In the genomic region with DNA sequence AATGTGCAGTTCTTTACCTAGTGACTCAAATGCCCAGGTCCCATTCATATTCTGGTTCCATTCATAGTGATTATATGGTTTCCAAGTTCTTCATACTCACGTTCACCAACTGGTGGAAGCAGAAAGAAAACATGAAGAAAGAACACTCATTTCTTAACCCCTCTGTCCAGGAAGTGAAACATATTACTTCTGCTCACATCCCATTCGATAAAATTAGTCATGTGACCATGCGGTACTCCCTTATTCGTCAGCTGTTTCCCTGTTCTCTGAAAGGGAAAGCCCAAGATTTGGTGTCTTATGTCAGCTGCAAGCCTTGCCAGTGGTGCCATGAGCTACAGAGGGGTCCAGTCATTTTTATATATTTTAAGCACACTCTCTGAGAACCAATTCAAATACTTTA, we compare ENCODE assay signal across 21 cellular contexts.
DNase-seq lines count a peak whose midpoint lies in the region; ATAC-seq, FAIRE-seq and TF ChIP-seq lines count a peak whose summit lies in the region.
"Had no signal": no experiment of that assay in that cellular context is flagged by ENCODE, and none has a peak within 500 bp of the region (broad histone marks: within the 10 kb centered on the region; RNA-seq: fewer than 3 reads in every experiment).

No MANE protein-coding gene starts in this region.

- no peak overlapping the region for H3K4me3 Mint-ChIP-seq in T-helper 2 cell treated with Interferon-gamma antibody and Interleukin-4, amounts not matched to agents 5 μg/mL and 100 μg/mL, for 36 hours
- H3K4me3 Mint-ChIP-seq in natural killer cell treated with Interleukin-12 subunit alpha and Interleukin-12 subunit beta and Interleukin-15 and Interleukin-18, amount 100 ng/mL, for 72 hours = no peak overlapping the region
- H3K4me3 Mint-ChIP-seq: activated CD4-positive, alpha-beta T cell treated with anti-CD3 and anti-CD28 coated beads, Interleukin-2, amount 10 ng/mL, durations not matched to agents 24 days and 14 days; natural killer cell had no signal

- TF ChIP-seq CTCF in left ventricle myocardium inferior (IDR thresholded peaks at IDR 0.05; ENCODE audit: borderline replicate concordance) (no peak), kidney (IDR thresholded peaks at IDR 0.05; ENCODE audit: borderline replicate concordance, extremely low read depth, insufficient read depth) (no peak)

- H3K27ac ChIP-seq in left ventricle myocardium inferior (replicated peaks) = no peak overlapping the region
- H3K27ac ChIP-seq in kidney (ENCODE audit: low read depth in 2 of 2, low read length in 2 of 2) = no peak overlapping the region
- H3K27ac ChIP-seq: breast epithelium, epithelial cell of prostate, thoracic aorta had no signal

- H3K4me3 ChIP-seq in left ventricle myocardium inferior = no peak overlapping the region
- H3K4me3 ChIP-seq in kidney (ENCODE audit: low read length in 2 of 2) = no peak overlapping the region
- H3K4me3 ChIP-seq: breast epithelium, thoracic aorta had no signal

- no peak for TF ChIP-seq POLR2A in GM18505 (IDR thresholded peaks at IDR 0.05; ENCODE audit: borderline replicate concordance, extremely low read depth, insufficient read depth, insufficient read length)

- peaks cover 2% of the 10 kb centered on the region for H3K27me3 Mint-ChIP-seq in T-helper 2 cell treated with Interferon-gamma antibody and Interleukin-4, amounts not matched to agents 5 μg/mL and 100 μg/mL, for 36 hours (ENCODE audit: low read depth)
- H3K27me3 Mint-ChIP-seq in natural killer cell treated with Interleukin-12 subunit alpha and Interleukin-12 subunit beta and Interleukin-15 and Interleukin-18, amount 100 ng/mL, for 72 hours = no peaks in the 10 kb centered on the region
- H3K27me3 Mint-ChIP-seq: activated CD4-positive, alpha-beta T cell treated with anti-CD3 and anti-CD28 coated beads, Interleukin-2, amount 10 ng/mL, durations not matched to agents 24 days and 14 days had no signal

- ATAC-seq in GM18505 (IDR thresholded peaks at IDR 0.05; ENCODE audit: unreplicated experiment) (peak; percentile 66), GM18909 (IDR thresholded peaks at IDR 0.05; ENCODE audit: poor library complexity, unreplicated experiment) (peak; percentile 56), HG03159 (IDR thresholded peaks at IDR 0.05; ENCODE audit: unreplicated experiment) (peak; percentile 69)
- no peak for ATAC-seq in natural killer cell treated with Interleukin-12 subunit alpha and Interleukin-12 subunit beta and Interleukin-15 and Interleukin-18, amount 100 ng/mL, for 72 hours
- ATAC-seq: natural killer cell, Panc1 had no signal

- H3K4me1 ChIP-seq in left ventricle myocardium inferior = no peaks in the 10 kb centered on the region
- no peaks in the 10 kb centered on the region for H3K4me1 ChIP-seq in kidney (ENCODE audit: control insufficient read depth in 1 of 2, insufficient read depth in 1 of 2, low read depth in 1 of 2, low read length in 2 of 2)
- H3K4me1 ChIP-seq: breast epithelium had no signal

- no peaks in the 10 kb centered on the region for H3K27me3 ChIP-seq in left ventricle myocardium inferior (ENCODE audit: low read depth)
- H3K27me3 ChIP-seq: breast epithelium had no signal

- intact Hi-C loops in left ventricle myocardium inferior (cut with micrococcal nuclease) = no loop called here
- intact Hi-C loops in cardiac septum (cut with DNase I) = no loop called here
- intact Hi-C loops in kidney (cut with DNase I) = no loop called here

- H3K4me1 Mint-ChIP-seq in T-helper 2 cell treated with Interferon-gamma antibody and Interleukin-4, amounts not matched to agents 5 μg/mL and 100 μg/mL, for 36 hours (ENCODE audit: low read depth) = peaks cover 2% of the 10 kb centered on the region
- peaks cover 3 to 7% of the 10 kb centered on the region in 2 donors for H3K4me1 Mint-ChIP-seq in natural killer cell treated with Interleukin-12 subunit alpha and Interleukin-12 subunit beta and Interleukin-15 and Interleukin-18, amount 100 ng/mL, for 72 hours (ENCODE audit: low read depth in 2 of 2)
- H3K4me1 Mint-ChIP-seq: activated CD4-positive, alpha-beta T cell treated with anti-CD3 and anti-CD28 coated beads, Interleukin-2, amount 10 ng/mL, durations not matched to agents 24 days and 14 days; natural killer cell had no signal

- no peak overlapping the region for H3K27ac Mint-ChIP-seq in T-helper 2 cell treated with Interferon-gamma antibody and Interleukin-4, amounts not matched to agents 5 μg/mL and 100 μg/mL, for 36 hours
- H3K27ac Mint-ChIP-seq in natural killer cell treated with Interleukin-12 subunit alpha and Interleukin-12 subunit beta and Interleukin-15 and Interleukin-18, amount 100 ng/mL, for 72 hours = no peak overlapping the region
- H3K27ac Mint-ChIP-seq: activated CD4-positive, alpha-beta T cell treated with anti-CD3 and anti-CD28 coated beads, Interleukin-2, amount 10 ng/mL, durations not matched to agents 24 days and 14 days; natural killer cell had no signal

- H3K9me3 ChIP-seq in left ventricle myocardium inferior (replicated peaks) (peaks cover 6% of the 10 kb centered on the region), kidney (ENCODE audit: control insufficient read depth in 1 of 2, low read length in 2 of 2) (peaks cover 0 to under 1% of the 10 kb centered on the region in 2 donors)
- H3K9me3 ChIP-seq: breast epithelium, thoracic aorta had no signal

- no peak for FAIRE-seq in kidney (lab: Jason Lieb, UNC)

- peak; percentile 7 for DNase-seq in T-helper 2 cell treated with Interferon-gamma antibody and Interleukin-4, amounts not matched to agents 5 μg/mL and 100 μg/mL, for 36 hours (ENCODE audit: low spot score)
- DNase-seq in left ventricle myocardium inferior (no peak), cardiac septum (ENCODE audit: low spot score) (no peak), kidney (no peak)
- no peak for DNase-seq in natural killer cell treated with Interleukin-12 subunit alpha and Interleukin-12 subunit beta and Interleukin-15 and Interleukin-18, amount 100 ng/mL, for 72 hours (ENCODE audit: low spot score)
- DNase-seq: activated CD4-positive, alpha-beta T cell treated with anti-CD3 and anti-CD28 coated beads, Interleukin-2, amount 10 ng/mL, durations not matched to agents 24 days and 14 days; dermis blood vessel endothelial cell; foreskin melanocyte; KBM-7; mesendoderm; natural killer cell; NCI-H1417; stimulated activated CD4-positive, alpha-beta T cell treated with anti-CD3 and anti-CD28 coated beads, Interleukin-4, amount 100 ng/mL, for 24 hours; T-helper 9 cell had no signal

- peaks cover 6% of the 10 kb centered on the region for H3K9me3 Mint-ChIP-seq in T-helper 2 cell treated with Interferon-gamma antibody and Interleukin-4, amounts not matched to agents 5 μg/mL and 100 μg/mL, for 36 hours
- H3K9me3 Mint-ChIP-seq in natural killer cell treated with Interleukin-12 subunit alpha and Interleukin-12 subunit beta and Interleukin-15 and Interleukin-18, amount 100 ng/mL, for 72 hours = peaks cover 5% of the 10 kb centered on the region

- H3K9ac ChIP-seq in kidney (ENCODE audit: low read length in 2 of 2) = no peak overlapping the region

- peaks cover 2% of the 10 kb centered on the region for H3K36me3 Mint-ChIP-seq in T-helper 2 cell treated with Interferon-gamma antibody and Interleukin-4, amounts not matched to agents 5 μg/mL and 100 μg/mL, for 36 hours (ENCODE audit: low read depth)
- H3K36me3 Mint-ChIP-seq in natural killer cell treated with Interleukin-12 subunit alpha and Interleukin-12 subunit beta and Interleukin-15 and Interleukin-18, amount 100 ng/mL, for 72 hours = peaks cover 5% of the 10 kb centered on the region

- H3K36me3 ChIP-seq in left ventricle myocardium inferior (no peaks in the 10 kb centered on the region), kidney (ENCODE audit: control insufficient read depth in 1 of 2, insufficient read depth in 2 of 2, low read length in 2 of 2) (no peaks in the 10 kb centered on the region)
- H3K36me3 ChIP-seq: breast epithelium, thoracic aorta had no signal

Comparison
In these comparisons a context has a peak if more than half of its experiments do, and no peak if none do; other contexts are left out.
1. ATAC-seq: peak in GM18505 (single experiment), GM18909 (single experiment) and HG03159 (single experiment); none in natural killer cell treated with Interleukin-12 subunit alpha and Interleukin-12 subunit beta and Interleukin-15 and Interleukin-18, amount 100 ng/mL, for 72 hours (0 of 2).